ENCODE assay signal across 23 cellular contexts in the genomic region with DNA sequence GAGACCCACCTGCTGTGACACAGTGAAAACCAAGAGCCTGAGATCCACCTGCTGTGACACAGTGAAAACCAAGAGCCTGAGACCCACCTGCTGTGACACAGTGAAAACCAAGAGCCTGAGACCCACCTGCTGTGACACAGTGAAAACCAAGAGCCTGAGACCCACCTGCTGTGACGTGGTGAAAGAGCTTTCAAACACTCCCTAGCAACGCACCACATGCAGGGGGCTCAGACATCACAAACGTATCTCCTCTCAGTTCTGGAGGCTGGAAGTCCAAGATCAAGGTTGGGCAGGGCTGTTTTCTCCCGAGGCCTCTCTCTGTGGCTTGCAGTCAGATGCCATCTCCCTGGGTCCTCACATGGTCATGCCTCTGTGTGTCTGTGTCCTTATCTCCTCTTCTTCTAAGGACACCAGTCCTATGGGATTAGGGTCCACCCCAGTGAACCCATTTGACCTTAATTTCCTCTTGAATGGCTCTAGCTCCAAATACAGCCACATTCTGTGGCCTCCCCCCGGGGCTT.
"Had no signal": no experiment of that assay in that cellular context is flagged by ENCODE, and none has a peak within 500 bp of the region (broad histone marks: within the 10 kb centered on the region; RNA-seq: fewer than 3 reads in every experiment).

No MANE protein-coding gene starts in this region.

- H3K4me1 ChIP-seq: upper lobe of right lung had no signal

- H3K9me3 Mint-ChIP-seq: activated T-cell treated with anti-CD3 and anti-CD28 coated beads, Interleukin-2, amount 50 U/mL, for 24 hours; nephron; stimulated activated naive CD8-positive, alpha-beta T cell treated with anti-CD3 and anti-CD28 coated beads, Interleukin-15, Interleukin-2, amounts not matched to agents 100 ng/mL and 50 ng/mL, for 24 hours had no signal

- H3K9me3 ChIP-seq: gastroesophageal sphincter, neutrophil, ovary, right lobe of liver, tibial artery, upper lobe of right lung had no signal

- H3K4me3 Mint-ChIP-seq: activated CD4-positive, alpha-beta T cell treated with anti-CD3 and anti-CD28 coated beads for 36 hours; activated T-cell treated with anti-CD3 and anti-CD28 coated beads, Interleukin-2, amount 50 U/mL, for 24 hours; nephron; stimulated activated naive CD8-positive, alpha-beta T cell treated with anti-CD3 and anti-CD28 coated beads, Interleukin-15, Interleukin-2, amounts not matched to agents 100 ng/mL and 50 ng/mL, for 24 hours had no signal

- H3K36me3 ChIP-seq: brain microvascular endothelial cell, gastroesophageal sphincter, neutrophil, ovary, right lobe of liver, tibial artery, upper lobe of right lung had no signal

- DNase-seq: activated CD4-positive, alpha-beta T cell treated with anti-CD3 and anti-CD28 coated beads for 36 hours; activated CD4-positive, CD25-positive, alpha-beta regulatory T cell; activated CD8-positive, alpha-beta memory T cell treated with anti-CD3 and anti-CD28 coated beads for 24 hours; activated gamma-delta T cell; activated naive CD4-positive, alpha-beta T cell treated with anti-CD3 and anti-CD28 coated beads, Interleukin-2, amount 50 U/mL, for 16 hours; activated T-cell treated with anti-CD3 and anti-CD28 coated beads, Interleukin-2, amount 50 U/mL, for 24 hours; amniotic stem cell; brain microvascular endothelial cell; cortex of kidney; left cardiac atrium; left ventricle myocardium superior; ovary; stimulated activated CD4-positive, alpha-beta T cell treated with anti-CD3 and anti-CD28 coated beads, Interleukin-2, amount 100 ng/mL, for 48 hours; substantia nigra; tibial artery; upper lobe of right lung had no signal

- H3K27me3 ChIP-seq: brain microvascular endothelial cell, ovary, right lobe of liver had no signal

- H3K4me3 ChIP-seq: gastroesophageal sphincter, hepatocyte, ovary, right lobe of liver, tibial artery, upper lobe of right lung had no signal

- H3K27ac Mint-ChIP-seq: activated CD4-positive, alpha-beta T cell treated with anti-CD3 and anti-CD28 coated beads for 36 hours; activated T-cell treated with anti-CD3 and anti-CD28 coated beads, Interleukin-2, amount 50 U/mL, for 24 hours; nephron; progenitor cell of endocrine pancreas; stimulated activated naive CD8-positive, alpha-beta T cell treated with anti-CD3 and anti-CD28 coated beads, Interleukin-15, Interleukin-2, amounts not matched to agents 100 ng/mL and 50 ng/mL, for 24 hours had no signal

- H3K27ac ChIP-seq: brain microvascular endothelial cell, gastroesophageal sphincter, hepatocyte, neutrophil, ovary, right lobe of liver, tibial artery, upper lobe of right lung had no signal
